Comparison of ENCODE assay signal across 1 cellular context in the genomic region with DNA sequence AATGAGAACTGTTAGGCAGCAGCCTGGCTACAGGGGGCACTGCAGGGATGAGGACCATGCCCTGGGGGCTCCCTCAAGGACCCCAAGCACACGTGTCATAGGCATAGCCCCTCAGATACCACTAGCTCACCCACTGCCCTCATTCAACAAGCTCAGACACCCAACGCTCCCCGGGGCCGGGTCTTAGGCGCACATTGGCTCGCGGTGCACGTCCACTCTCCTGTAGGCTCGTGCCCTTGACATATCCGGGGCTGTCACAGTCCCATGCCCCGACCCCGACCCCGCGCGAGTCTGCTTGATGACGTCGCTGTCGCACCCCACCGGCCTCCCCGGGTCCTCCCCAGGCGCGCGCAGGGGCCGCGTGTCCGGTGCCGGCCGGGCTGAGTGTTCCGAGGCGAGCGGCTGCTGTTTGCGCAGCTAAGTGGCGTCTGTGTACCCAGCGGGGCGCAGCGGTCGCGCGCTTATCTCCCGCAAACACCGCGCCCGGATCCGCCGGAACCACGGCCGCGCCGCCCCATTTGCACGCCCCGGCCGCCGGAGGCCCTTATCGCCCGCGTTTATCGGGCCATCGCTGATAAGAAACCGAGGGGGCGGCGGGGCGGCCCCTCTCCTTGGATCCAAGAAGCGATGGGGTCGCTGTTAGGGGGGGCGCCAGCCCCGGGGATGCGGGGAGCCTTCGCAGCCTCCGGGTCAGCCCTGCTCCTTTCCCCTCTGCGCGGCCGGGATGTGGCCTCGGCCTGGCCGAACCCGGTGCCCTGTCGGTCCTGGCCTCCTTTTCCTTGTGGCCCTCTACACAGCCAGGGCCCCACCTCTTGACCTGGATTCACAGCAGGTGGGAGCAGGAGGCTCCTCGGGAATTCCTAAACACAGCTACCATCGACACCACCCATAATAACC.
A peak's percentile ranks its signal among the peaks of the same experiment; 100 is the strongest.
TF ChIP-seq lines count a peak whose summit lies in the region.

No MANE protein-coding gene starts in this region.

TF ChIP-seq in HepG2, 621 proteins besides CTCF, POLR2A, EP300 and RAD21 (continued from another document and continues in another):
- TF ChIP-seq ZNF101 (CRISPR knock-in tag; IDR thresholded peaks at IDR 0.05; ENCODE audit: borderline replicate concordance, low read depth) (no peak), ZNF275 (CRISPR knock-in tag; IDR thresholded peaks at IDR 0.05; ENCODE audit: borderline replicate concordance) (peak; percentile 82; the same call in 1 of the 2 replicates), HBP1 (CRISPR knock-in tag; IDR thresholded peaks at IDR 0.05; ENCODE audit: low read depth) (no peak), EHMT2 (IDR thresholded peaks at IDR 0.05; ENCODE audit: borderline replicate concordance, low read depth, low read length) (no peak), ATM (IDR thresholded peaks at IDR 0.05; ENCODE audit: borderline replicate concordance) (no peak), HNF4G (IDR thresholded peaks at IDR 0.05; ENCODE audit: borderline replicate concordance, low read depth, low read length) (no peak; the same call in 1 of the 2 replicates), HNF4G (CRISPR knock-in tag; IDR thresholded peaks at IDR 0.05; ENCODE audit: borderline replicate concordance, low read depth) (peak; percentile 46; the same call in 1 of the 2 replicates), ZBTB20 (CRISPR knock-in tag; IDR thresholded peaks at IDR 0.05; ENCODE audit: borderline replicate concordance, low read depth) (peak; percentile 90), FOXP1 (IDR thresholded peaks at IDR 0.05) (no peak), FOXP1 (CRISPR knock-in tag; IDR thresholded peaks at IDR 0.05) (peak; percentile 84), ONECUT2 (CRISPR knock-in tag; IDR thresholded peaks at IDR 0.05) (peak; percentile 51; the same call in 1 of the 2 replicates), ZNF740 (CRISPR knock-in tag; IDR thresholded peaks at IDR 0.05) (no peak), ATF7-NPFF (CRISPR knock-in tag; IDR thresholded peaks at IDR 0.05; ENCODE audit: low read depth) (peak; percentile 97), ARNTL (CRISPR knock-in tag; IDR thresholded peaks at IDR 0.05) (peak; percentile 89; the same call in 1 of the 2 replicates), ZNF367 (CRISPR knock-in tag; IDR thresholded peaks at IDR 0.05; ENCODE audit: borderline replicate concordance) (0 out of 2 replicates have a peak, but pooled peaks have one; percentile 33), EED (CRISPR knock-in tag; IDR thresholded peaks at IDR 0.05) (no peak), MXD3 (CRISPR knock-in tag; IDR thresholded peaks at IDR 0.05) (peak; percentile 95), ZNF792 (CRISPR knock-in tag; IDR thresholded peaks at IDR 0.05) (peak; percentile 94), ZNF83 (CRISPR knock-in tag; IDR thresholded peaks at IDR 0.05; ENCODE audit: borderline replicate concordance) (peak; percentile 85; the same call in 1 of the 2 replicates), ZNF256 (CRISPR knock-in tag; conservative IDR thresholded peaks at IDR 0.05) (0 out of 2 replicates have a peak, but pooled peaks have one; percentile 31), ZFAT (CRISPR knock-in tag; conservative IDR thresholded peaks at IDR 0.05) (peak; percentile 42; the same call in 1 of the 2 replicates), JUNB (CRISPR knock-in tag; IDR thresholded peaks at IDR 0.05; ENCODE audit: borderline replicate concordance) (0 out of 2 replicates have a peak, but pooled peaks have one; percentile 11), ZHX2 (IDR thresholded peaks at IDR 0.05; ENCODE audit: low read depth) (peak; percentile 60; the same call in 1 of the 2 replicates), ZHX2 (CRISPR knock-in tag; IDR thresholded peaks at IDR 0.05; ENCODE audit: borderline replicate concordance) (peak; percentile 79; the same call in 1 of the 2 replicates), POGZ (CRISPR knock-in tag; IDR thresholded peaks at IDR 0.05) (peak; percentile 89), ZNF713 (CRISPR knock-in tag; IDR thresholded peaks at IDR 0.05) (0 out of 2 replicates have a peak, but pooled peaks have one; percentile 43), THAP11 (CRISPR knock-in tag; IDR thresholded peaks at IDR 0.05) (peak; percentile 65), FOXJ3 (CRISPR knock-in tag; IDR thresholded peaks at IDR 0.05; ENCODE audit: borderline replicate concordance) (peak; percentile 54), ZNF329 (CRISPR knock-in tag; IDR thresholded peaks at IDR 0.05; ENCODE audit: low read depth) (peak; percentile 86; the same call in 1 of the 2 replicates), ZNF556 (CRISPR knock-in tag; IDR thresholded peaks at IDR 0.05; ENCODE audit: borderline replicate concordance) (peak; percentile 75; the same call in 1 of the 2 replicates), ZNF652 (CRISPR knock-in tag; IDR thresholded peaks at IDR 0.05; ENCODE audit: borderline replicate concordance, low read depth) (peak; percentile 16; the same call in 1 of the 2 replicates), TERF1 (CRISPR knock-in tag; IDR thresholded peaks at IDR 0.05) (no peak), TGIF2 (CRISPR knock-in tag; IDR thresholded peaks at IDR 0.05) (no peak)
- TF ChIP-seq, protein P1, sequence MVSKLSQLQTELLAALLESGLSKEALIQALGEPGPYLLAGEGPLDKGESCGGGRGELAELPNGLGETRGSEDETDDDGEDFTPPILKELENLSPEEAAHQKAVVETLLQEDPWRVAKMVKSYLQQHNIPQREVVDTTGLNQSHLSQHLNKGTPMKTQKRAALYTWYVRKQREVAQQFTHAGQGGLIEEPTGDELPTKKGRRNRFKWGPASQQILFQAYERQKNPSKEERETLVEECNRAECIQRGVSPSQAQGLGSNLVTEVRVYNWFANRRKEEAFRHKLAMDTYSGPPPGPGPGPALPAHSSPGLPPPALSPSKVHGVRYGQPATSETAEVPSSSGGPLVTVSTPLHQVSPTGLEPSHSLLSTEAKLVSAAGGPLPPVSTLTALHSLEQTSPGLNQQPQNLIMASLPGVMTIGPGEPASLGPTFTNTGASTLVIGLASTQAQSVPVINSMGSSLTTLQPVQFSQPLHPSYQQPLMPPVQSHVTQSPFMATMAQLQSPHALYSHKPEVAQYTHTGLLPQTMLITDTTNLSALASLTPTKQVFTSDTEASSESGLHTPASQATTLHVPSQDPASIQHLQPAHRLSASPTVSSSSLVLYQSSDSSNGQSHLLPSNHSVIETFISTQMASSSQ (IDR thresholded peaks at IDR 0.05; ENCODE audit: low read depth) = no peak
- TF ChIP-seq, protein P1 (CRISPR knock-in tag; IDR thresholded peaks at IDR 0.05; ENCODE audit: borderline replicate concordance) = peak; percentile 91
- TF ChIP-seq, protein P2, sequence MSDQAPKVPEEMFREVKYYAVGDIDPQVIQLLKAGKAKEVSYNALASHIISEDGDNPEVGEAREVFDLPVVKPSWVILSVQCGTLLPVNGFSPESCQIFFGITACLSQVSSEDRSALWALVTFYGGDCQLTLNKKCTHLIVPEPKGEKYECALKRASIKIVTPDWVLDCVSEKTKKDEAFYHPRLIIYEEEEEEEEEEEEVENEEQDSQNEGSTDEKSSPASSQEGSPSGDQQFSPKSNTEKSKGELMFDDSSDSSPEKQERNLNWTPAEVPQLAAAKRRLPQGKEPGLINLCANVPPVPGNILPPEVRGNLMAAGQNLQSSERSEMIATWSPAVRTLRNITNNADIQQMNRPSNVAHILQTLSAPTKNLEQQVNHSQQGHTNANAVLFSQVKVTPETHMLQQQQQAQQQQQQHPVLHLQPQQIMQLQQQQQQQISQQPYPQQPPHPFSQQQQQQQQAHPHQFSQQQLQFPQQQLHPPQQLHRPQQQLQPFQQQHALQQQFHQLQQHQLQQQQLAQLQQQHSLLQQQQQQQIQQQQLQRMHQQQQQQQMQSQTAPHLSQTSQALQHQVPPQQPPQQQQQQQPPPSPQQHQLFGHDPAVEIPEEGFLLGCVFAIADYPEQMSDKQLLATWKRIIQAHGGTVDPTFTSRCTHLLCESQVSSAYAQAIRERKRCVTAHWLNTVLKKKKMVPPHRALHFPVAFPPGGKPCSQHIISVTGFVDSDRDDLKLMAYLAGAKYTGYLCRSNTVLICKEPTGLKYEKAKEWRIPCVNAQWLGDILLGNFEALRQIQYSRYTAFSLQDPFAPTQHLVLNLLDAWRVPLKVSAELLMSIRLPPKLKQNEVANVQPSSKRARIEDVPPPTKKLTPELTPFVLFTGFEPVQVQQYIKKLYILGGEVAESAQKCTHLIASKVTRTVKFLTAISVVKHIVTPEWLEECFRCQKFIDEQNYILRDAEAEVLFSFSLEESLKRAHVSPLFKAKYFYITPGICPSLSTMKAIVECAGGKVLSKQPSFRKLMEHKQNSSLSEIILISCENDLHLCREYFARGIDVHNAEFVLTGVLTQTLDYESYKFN (CRISPR knock-in tag; conservative IDR thresholded peaks at IDR 0.05) = peak; percentile 94
